ENCODE assay signal across 21 cellular contexts in the genomic region with DNA sequence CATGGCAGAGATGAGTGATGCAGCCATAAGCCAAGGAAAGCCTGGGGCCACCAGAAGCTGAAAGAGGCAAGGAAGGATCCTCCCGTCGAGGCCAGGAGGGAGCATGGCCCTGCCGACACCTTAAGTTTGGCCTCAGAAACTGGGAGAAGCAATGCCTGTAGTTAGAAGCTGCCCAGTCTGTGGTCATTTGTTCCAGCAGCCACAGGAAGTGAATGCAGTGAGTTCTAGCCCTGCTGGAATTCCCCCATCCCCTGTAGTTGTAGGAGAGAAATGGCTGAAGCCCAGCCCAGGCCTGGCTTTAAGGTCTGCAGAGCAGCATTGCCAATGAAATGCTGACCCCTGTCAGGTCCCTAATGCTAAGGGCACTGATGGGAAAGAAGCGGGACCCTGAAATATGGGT. TPM values are rescaled to one million over a fixed set of nuclear protein-coding genes. Genes with fewer than 3 reads are reported as not detected.
DNase-seq lines count a peak whose midpoint lies in the region; ATAC-seq, FAIRE-seq and TF ChIP-seq lines count a peak whose summit lies in the region.
"Had no signal": no experiment of that assay in that cellular context is flagged by ENCODE, and none has a peak within 500 bp of the region (broad histone marks: within the 10 kb centered on the region; RNA-seq: fewer than 3 reads in every experiment).

No MANE protein-coding gene starts in this region.

- intact Hi-C loops in naive thymus-derived CD4-positive, alpha-beta T cell (cut with micrococcal nuclease) = no loop called here

- no peak for TF ChIP-seq RAD21 in H1 (IDR thresholded peaks at IDR 0.05 in 1 of 2, conservative IDR thresholded peaks at IDR 0.05 in 1 of 2; ENCODE audit: low read depth in 2 of 2, low read length in 2 of 2)

- H3K27me3 ChIP-seq in ACC112 (ENCODE audit: insufficient read depth, low read length) = no peaks in the 10 kb centered on the region
- no peaks in the 10 kb centered on the region for H3K27me3 ChIP-seq in MG63
- no peaks in the 10 kb centered on the region for H3K27me3 ChIP-seq in H1 (replicated peaks in 1 of 4; ENCODE audit: control insufficient read depth in 3 of 4, extremely low read depth in 1 of 4, insufficient read depth in 3 of 4, low read length in 3 of 4)
- H3K27me3 ChIP-seq in naive thymus-derived CD4-positive, alpha-beta T cell (ENCODE audit: control insufficient read depth in 2 of 2, insufficient read depth in 2 of 2, low read length in 2 of 2) = no peaks in the 10 kb centered on the region
- H3K27me3 ChIP-seq: Peyer's patch had no signal

- TF ChIP-seq EP300 in H1 (IDR thresholded peaks at IDR 0.05; ENCODE audit: borderline replicate concordance in 1 of 2, low read depth in 2 of 2, low read length in 2 of 2) = no peak

- no peak overlapping the region for H3K4ac ChIP-seq in H1 (replicated peaks; ENCODE audit: insufficient read length, low read depth, low read length)

- H2BK15ac ChIP-seq in H1 (ENCODE audit: low read length) = no peak overlapping the region

- H4K8ac ChIP-seq in H1 (ENCODE audit: extremely low read depth, insufficient read depth, low read length) = no peak overlapping the region; the same call in 1 of the 2 replicates

- H2AFZ ChIP-seq in ACC112 (ENCODE audit: low read length, unreplicated experiment) (peak overlapping the region; percentile 32), H1 (ENCODE audit: low read length) (no peak overlapping the region)

- H3K23me2 ChIP-seq in H1 (ENCODE audit: low read depth, low read length) = no peaks in the 10 kb centered on the region

- no peak overlapping the region for H3K4me3 Mint-ChIP-seq in naive thymus-derived CD4-positive, alpha-beta T cell

- H4K20me1 ChIP-seq in H1 (replicated peaks in 1 of 2; ENCODE audit: control insufficient read depth in 1 of 2, insufficient read depth in 2 of 2, low read length in 2 of 2) = peaks cover 0 to under 1% of the 10 kb centered on the region in 2 experiments

- TF ChIP-seq CTCF in H1 (IDR thresholded peaks at IDR 0.05; ENCODE audit: control extremely low read depth in 1 of 3, insufficient read depth in 1 of 3, low read depth in 1 of 3, low read length in 3 of 3) = no peak

- no peak overlapping the region for H3K56ac ChIP-seq in H1 (replicated peaks; ENCODE audit: insufficient read length, low read depth, low read length)

- no peak overlapping the region for H2BK5ac ChIP-seq in H1 (ENCODE audit: low read depth, low read length)

- H3K14ac ChIP-seq in H1 (ENCODE audit: insufficient read length) = no peak overlapping the region

- no peak overlapping the region for H2BK120ac ChIP-seq in H1 (replicated peaks; ENCODE audit: low read depth, low read length)

- CTCF ChIA-PET in H1 (lab: Charles Lee; ENCODE audit: partially characterized antibody) = interaction anchor here (0.9 to 2.5 kb wide), 3 partner anchors 164 to 256 kb away, joined by 3 to 12 read pairs (median 3); no protein-coding TSS in a partner anchor
- CTCF ChIA-PET in naive thymus-derived CD4-positive, alpha-beta T cell (lab: Charles Lee) = interaction anchor here (0.5 kb wide), 1 partner anchor 8 kb away, joined by 3 read pairs; no protein-coding TSS in a partner anchor

- peaks cover 0 to 10% (median 0%) of the 10 kb centered on the region in 7 donors for H3K4me1 Mint-ChIP-seq in naive thymus-derived CD4-positive, alpha-beta T cell

- no peak overlapping the region for H4K91ac ChIP-seq in H1 (replicated peaks; ENCODE audit: insufficient read length, low read length)

- H3K4me3 ChIP-seq in ACC112 (ENCODE audit: low read depth, low read length) (no peak overlapping the region), MG63 (no peak overlapping the region), H1 (ENCODE audit: extremely low read depth in 1 of 4, insufficient read depth in 2 of 4, low read depth in 3 of 4, low read length in 4 of 4) (no peak overlapping the region)
- H3K4me3 ChIP-seq in naive thymus-derived CD4-positive, alpha-beta T cell (ENCODE audit: low read length) = no peak overlapping the region
- H3K4me3 ChIP-seq: A549, HAP-1, Peyer's patch had no signal

- no peak overlapping the region for H2AK5ac ChIP-seq in H1 (ENCODE audit: low read depth, low read length)

- H3K9me3 ChIP-seq in MG63 (no peaks in the 10 kb centered on the region), H1 (ENCODE audit: insufficient read depth in 2 of 2, low read depth in 1 of 2, low read length in 1 of 2) (no peaks in the 10 kb centered on the region)
- H3K9me3 ChIP-seq in naive thymus-derived CD4-positive, alpha-beta T cell (ENCODE audit: control insufficient read depth in 2 of 3, low read length in 3 of 3) = no peaks in the 10 kb centered on the region
- H3K9me3 ChIP-seq: A549, HAP-1, Peyer's patch had no signal

- no peak for FAIRE-seq in H1 (lab: Jason Lieb, UNC)
- FAIRE-seq: A549, TTC549 had no signal

- H3K9ac ChIP-seq in H1 (replicated peaks in 1 of 4; ENCODE audit: extremely low read depth in 1 of 4, low read depth in 3 of 4, low read length in 3 of 4) = no peak overlapping the region

- 98% methylated on average over 4 of the region's 4 CpGs; no CpG with 5 or more reads in 1 of the 2 experiments for WGBS in H1 (ENCODE audit: extremely low coverage in 1 of 2, insufficient coverage in 1 of 2, insufficient read length in 1 of 2, insufficient replicate concordance in 2 of 2, low coverage in 1 of 2, low lambda C conversion rate in 2 of 2, missing lambda C conversion rate in 1 of 2), 2 experiments

- no peak overlapping the region for H3K23ac ChIP-seq in H1 (ENCODE audit: insufficient read length)

- DNase-seq in MG63 = peak; percentile 32
- peak in 1 of 2 experiments; percentile 31 for DNase-seq in H1 (ENCODE audit: low read depth in 1 of 2, low spot score in 2 of 2)
- DNase-seq in naive thymus-derived CD4-positive, alpha-beta T cell = no peak
- no peak for DNase-seq in RPMI8226
- DNase-seq: activated CD4-positive, alpha-beta T cell treated with anti-CD3 and anti-CD28 coated beads for 48 hours; activated CD8-positive, alpha-beta memory T cell treated with anti-CD3 and anti-CD28 coated beads, Interleukin-2, amount 50 U/mL, for 4 hours; activated naive CD4-positive, alpha-beta T cell; anterior cingulate cortex; DMS79 treated with DMSO at 0.1 percent for 48 hours; foreskin melanocyte; NCI-H2107; NCI-H82; Peyer's patch had no signal

- peak overlapping the region; percentile 60; the same call in 1 of the 2 replicates for H2BK12ac ChIP-seq in H1 (ENCODE audit: low read depth, low read length)

- H3K9me3 Mint-ChIP-seq in naive thymus-derived CD4-positive, alpha-beta T cell = no peaks in the 10 kb centered on the region
- H3K9me3 Mint-ChIP-seq: IgD-negative memory B cell had no signal

- H3K4me1 ChIP-seq in ACC112 (ENCODE audit: control insufficient read depth, insufficient read depth, low read length, unreplicated experiment) (peaks cover 26% of the 10 kb centered on the region), H1 (replicated peaks in 1 of 4; ENCODE audit: control insufficient read depth in 3 of 4, insufficient read depth in 4 of 4, low read length in 3 of 4) (peaks cover 0 to 2% (median 0%) of the 10 kb centered on the region in 4 experiments; a peak in 1 of 7 replicates)
- no peaks in the 10 kb centered on the region for H3K4me1 ChIP-seq in naive thymus-derived CD4-positive, alpha-beta T cell (ENCODE audit: control insufficient read depth in 2 of 2, insufficient read depth in 2 of 2, low read length in 2 of 2)
- H3K4me1 ChIP-seq: A549, HAP-1, Peyer's patch had no signal

- no peak overlapping the region for H3K27ac Mint-ChIP-seq in naive thymus-derived CD4-positive, alpha-beta T cell
- H3K27ac Mint-ChIP-seq: IgD-negative memory B cell had no signal

- H3K4me2 ChIP-seq in H1 (ENCODE audit: insufficient read depth in 1 of 2, low read depth in 2 of 2, low read length in 2 of 2) = no peak overlapping the region
- H3K4me2 ChIP-seq: A549 had no signal

- H3K36me3 Mint-ChIP-seq in naive thymus-derived CD4-positive, alpha-beta T cell = peaks cover 0 to 3% (median 0%) of the 10 kb centered on the region in 5 donors

- H3K36me3 ChIP-seq in ACC112 (ENCODE audit: insufficient read depth, low read length) = no peaks in the 10 kb centered on the region
- H3K36me3 ChIP-seq in MG63 = peaks cover 1% of the 10 kb centered on the region
- H3K36me3 ChIP-seq in H1 (ENCODE audit: control insufficient read depth in 2 of 4, insufficient read depth in 4 of 4, low read length in 3 of 4) = 0 out of 8 replicates have a peak, but pooled peaks cover 0 to 2% (median 0%) of the 10 kb centered on the region in 4 experiments
- H3K36me3 ChIP-seq in naive thymus-derived CD4-positive, alpha-beta T cell (ENCODE audit: control insufficient read depth in 2 of 3, insufficient read depth in 3 of 3, low read length in 3 of 3) = no peaks in the 10 kb centered on the region
- H3K36me3 ChIP-seq: HAP-1 had no signal

- POLR2A ChIA-PET in H1 (lab: Charles Lee; ENCODE audit: partially characterized antibody) = interaction anchor here (1.0 to 1.1 kb wide), 2 partner anchors 9 to 30 kb away, joined by 3 to 4 read pairs; no protein-coding TSS in a partner anchor
- POLR2A ChIA-PET in naive thymus-derived CD4-positive, alpha-beta T cell (lab: Charles Lee) = no interaction called here

- H3K18ac ChIP-seq in H1 (ENCODE audit: extremely low read depth, low read length) = no peak overlapping the region

- H4K5ac ChIP-seq in H1 (ENCODE audit: insufficient read length, low read depth, low read length) = no peak overlapping the region

- H2BK20ac ChIP-seq in H1 (ENCODE audit: low read length) = no peak overlapping the region

- H3K79me1 ChIP-seq in H1 (ENCODE audit: low read depth, low read length) = no peaks in the 10 kb centered on the region

- peaks cover 0 to 15% (median 5%) of the 10 kb centered on the region in 5 donors for H3K27me3 Mint-ChIP-seq in naive thymus-derived CD4-positive, alpha-beta T cell

- TF ChIP-seq POLR2A in H1 (IDR thresholded peaks at IDR 0.05; ENCODE audit: control extremely low read depth in 1 of 2, low read depth in 2 of 2, low read length in 2 of 2) = no peak

- ATAC-seq in GM19025 (IDR thresholded peaks at IDR 0.05; ENCODE audit: low read depth, unreplicated experiment) (peak; percentile 52), HG03439 (IDR thresholded peaks at IDR 0.05; ENCODE audit: unreplicated experiment) (no peak), GM21786 (IDR thresholded peaks at IDR 0.05; ENCODE audit: unreplicated experiment) (no peak)
- no peak for ATAC-seq in naive thymus-derived CD4-positive, alpha-beta T cell

- H3K27ac ChIP-seq in ACC112 (ENCODE audit: low read depth, low read length) (no peak overlapping the region), H1 (ENCODE audit: low read depth, low read length) (no peak overlapping the region)
- H3K27ac ChIP-seq in naive thymus-derived CD4-positive, alpha-beta T cell (ENCODE audit: low read depth, low read length) = no peak overlapping the region
- H3K27ac ChIP-seq: A549 had no signal

- H3K79me2 ChIP-seq in ACC112 (ENCODE audit: control insufficient read depth, insufficient read depth, low read length, unreplicated experiment) (no peaks in the 10 kb centered on the region), H1 (ENCODE audit: control insufficient read depth in 1 of 2, insufficient read depth in 2 of 2, low read length in 2 of 2) (no peaks in the 10 kb centered on the region)

RNA-seq across cellular contexts. Expression of gene CHSY1, which starts 12.2 kb away (rescaled TPM):
- 9.5 and 11.0 TPM in 2 replicates for total RNA-seq in MG63 (2014; rRNA removed; shearing (Covaris generic); ENCODE audit: low replicate concordance)
- 60.3 and 60.7 TPM in 2 replicates for total RNA-seq in H1 (2021; fragmentation: NEBNext Ultra II Directional; extraction: Animal tissue kit (Norgen Biotek cat#: 25700))
- polyA plus RNA-seq in H1 (2011; rRNA removed) = 15.5 and 24.9 TPM in 2 replicates
- 22.3 TPM for polyA plus RNA-seq in H1 (2011; cell fraction: cytosol; rRNA removed)
- polyA plus RNA-seq in H1 (2011; cell fraction: nucleus; rRNA removed) = 14.3 TPM
- polyA plus RNA-seq in H1 (2012, experiment 1 of 2) = 29.7 to 40.6 TPM (median 32.7 TPM) in 4 replicates
- 5.0 TPM for polyA plus RNA-seq in H1 (2012, experiment 2 of 2)
- 66.9 TPM for polyA plus RNA-seq in H1 (2013, experiment 1 of 2)
- 67.9 TPM for polyA plus RNA-seq in H1 (2013, experiment 2 of 2)
- 33.5 and 40.4 TPM in 2 replicates for polyA minus RNA-seq in H1 (2011; rRNA and poly(A)+ RNA removed)
- 26.6 TPM for polyA minus RNA-seq in H1 (2011; cell fraction: cytosol; rRNA and poly(A)+ RNA removed)
- 25.8 TPM for polyA minus RNA-seq in H1 (2011; cell fraction: nucleus; rRNA and poly(A)+ RNA removed)
- total RNA-seq in naive thymus-derived CD4-positive, alpha-beta T cell = 10 to 100 TPM in 3 of 5 experiments, 1 to 10 TPM in 2; 8.9 to 47.0 (median 10.8) TPM
- 1 to 10 TPM in 1 of 2 donors, under 1 TPM in 1; 0.78 to 1.2 TPM for polyA plus RNA-seq in naive thymus-derived CD4-positive, alpha-beta T cell

RNA-seq across cellular contexts. Expression of gene SELENOS, which starts 13.3 kb away (rescaled TPM):
- total RNA-seq in MG63 (2014; rRNA removed; shearing (Covaris generic); ENCODE audit: low replicate concordance) = 131 and 133 TPM in 2 replicates
- total RNA-seq in H1 (2021; fragmentation: NEBNext Ultra II Directional; extraction: Animal tissue kit (Norgen Biotek cat#: 25700)) = 45.2 and 46.0 TPM in 2 replicates
- 31.0 and 45.1 TPM in 2 replicates for polyA plus RNA-seq in H1 (2011; rRNA removed)
- polyA plus RNA-seq in H1 (2011; cell fraction: cytosol; rRNA removed) = 51.7 TPM
- polyA plus RNA-seq in H1 (2011; cell fraction: nucleus; rRNA removed) = 16.3 TPM
- polyA plus RNA-seq in H1 (2012, experiment 1 of 2) = 33.4 to 41.9 TPM (median 36.8 TPM) in 4 replicates
- 35.5 TPM for polyA plus RNA-seq in H1 (2012, experiment 2 of 2)
- 61.0 TPM for polyA plus RNA-seq in H1 (2013, experiment 1 of 2)
- 78.8 TPM for polyA plus RNA-seq in H1 (2013, experiment 2 of 2)
- 16.3 and 16.9 TPM in 2 replicates for polyA minus RNA-seq in H1 (2011; rRNA and poly(A)+ RNA removed)
- 5.7 TPM for polyA minus RNA-seq in H1 (2011; cell fraction: cytosol; rRNA and poly(A)+ RNA removed)
- polyA minus RNA-seq in H1 (2011; cell fraction: nucleus; rRNA and poly(A)+ RNA removed) = 17.3 TPM
- total RNA-seq in naive thymus-derived CD4-positive, alpha-beta T cell = 10 to 100 TPM; 24.8 to 42.2 (median 37.6) TPM
- polyA plus RNA-seq in naive thymus-derived CD4-positive, alpha-beta T cell = 10 to 100 TPM; 43.9 to 48.2 TPM

RNA-seq across cellular contexts. Expression of gene SNRPA1, which starts 31.0 kb away (rescaled TPM):
- total RNA-seq in MG63 (2014; rRNA removed; shearing (Covaris generic); ENCODE audit: low replicate concordance) = 134 and 190 TPM in 2 replicates
- 214 and 221 TPM in 2 replicates for total RNA-seq in H1 (2021; fragmentation: NEBNext Ultra II Directional; extraction: Animal tissue kit (Norgen Biotek cat#: 25700))
- polyA plus RNA-seq in H1 (2011; rRNA removed) = 140 and 143 TPM in 2 replicates
- 226 TPM for polyA plus RNA-seq in H1 (2011; cell fraction: cytosol; rRNA removed)
- polyA plus RNA-seq in H1 (2011; cell fraction: nucleus; rRNA removed) = 37.4 TPM
- 168 to 211 TPM (median 174 TPM) in 4 replicates for polyA plus RNA-seq in H1 (2012, experiment 1 of 2)
- polyA plus RNA-seq in H1 (2012, experiment 2 of 2) = 66.1 TPM
- polyA plus RNA-seq in H1 (2013, experiment 1 of 2) = 160 TPM
- 163 TPM for polyA plus RNA-seq in H1 (2013, experiment 2 of 2)
- 46.8 and 53.6 TPM in 2 replicates for polyA minus RNA-seq in H1 (2011; rRNA and poly(A)+ RNA removed)
- 59.4 TPM for polyA minus RNA-seq in H1 (2011; cell fraction: cytosol; rRNA and poly(A)+ RNA removed)
- 34.4 TPM for polyA minus RNA-seq in H1 (2011; cell fraction: nucleus; rRNA and poly(A)+ RNA removed)
- total RNA-seq in naive thymus-derived CD4-positive, alpha-beta T cell = 100 to 1,000 TPM in 3 of 5 experiments, 10 to 100 TPM in 2; 80.1 to 212 (median 110) TPM
- polyA plus RNA-seq in naive thymus-derived CD4-positive, alpha-beta T cell = 10 to 100 TPM; 59.6 to 86.8 TPM
